In the genomic region with DNA sequence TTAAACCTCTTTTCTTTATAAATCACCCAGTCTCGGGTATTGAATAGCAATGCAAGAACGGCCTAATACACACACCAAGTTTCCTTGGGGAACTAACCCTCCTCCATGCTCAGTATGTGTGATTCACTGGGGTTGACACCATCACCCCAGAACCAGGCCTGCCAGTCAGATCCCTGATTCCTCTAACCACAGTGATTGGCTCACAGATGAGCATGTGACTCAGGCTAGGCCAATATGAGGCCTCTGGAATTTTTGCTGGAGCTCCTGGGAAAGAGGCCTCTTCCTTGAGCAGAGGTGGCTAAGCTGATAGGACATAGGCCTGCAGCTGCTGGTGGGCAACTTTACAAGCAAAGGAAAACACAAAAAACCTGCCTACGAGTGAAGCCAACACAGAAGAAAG, we compare ENCODE assay signal across 1 cellular context.
TF ChIP-seq lines count a peak whose summit lies in the region.

No MANE protein-coding gene starts in this region.

TF ChIP-seq in SK-N-SH treated with all-trans-retinoic acid at 6 μM for 48 hours, 23 proteins besides CTCF, POLR2A, EP300 and RAD21 (continued from another document):
- TF ChIP-seq ESRRG (CRISPR knock-in tag; IDR thresholded peaks at IDR 0.05) (no peak), ARNTL (CRISPR knock-in tag; IDR thresholded peaks at IDR 0.05; ENCODE audit: borderline replicate concordance, low read depth) (no peak), ZNF565 (CRISPR knock-in tag; conservative IDR thresholded peaks at IDR 0.05; ENCODE audit: low read depth) (no peak), ISL1 (CRISPR knock-in tag; IDR thresholded peaks at IDR 0.05) (no peak)
- TF ChIP-seq, protein P1, sequence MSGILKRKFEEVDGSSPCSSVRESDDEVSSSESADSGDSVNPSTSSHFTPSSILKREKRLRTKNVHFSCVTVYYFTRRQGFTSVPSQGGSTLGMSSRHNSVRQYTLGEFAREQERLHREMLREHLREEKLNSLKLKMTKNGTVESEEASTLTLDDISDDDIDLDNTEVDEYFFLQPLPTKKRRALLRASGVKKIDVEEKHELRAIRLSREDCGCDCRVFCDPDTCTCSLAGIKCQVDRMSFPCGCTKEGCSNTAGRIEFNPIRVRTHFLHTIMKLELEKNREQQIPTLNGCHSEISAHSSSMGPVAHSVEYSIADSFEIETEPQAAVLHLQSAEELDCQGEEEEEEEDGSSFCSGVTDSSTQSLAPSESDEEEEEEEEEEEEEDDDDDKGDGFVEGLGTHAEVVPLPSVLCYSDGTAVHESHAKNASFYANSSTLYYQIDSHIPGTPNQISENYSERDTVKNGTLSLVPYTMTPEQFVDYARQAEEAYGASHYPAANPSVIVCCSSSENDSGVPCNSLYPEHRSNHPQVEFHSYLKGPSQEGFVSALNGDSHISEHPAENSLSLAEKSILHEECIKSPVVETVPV (CRISPR knock-in tag; IDR thresholded peaks at IDR 0.05): no peak
